ENCODE assay signal across 8 cellular contexts in genomic region chr16:74296465-74297295, GRCh38.
DNase-seq lines count a peak whose midpoint lies in the region; ATAC-seq and TF ChIP-seq lines count a peak whose summit lies in the region.

PSMD7 (plus strand) TSS chr16:74296814; CDS start chr16:74296915, 101 bp downstream.

- H3K27ac Mint-ChIP-seq in effector memory CD8-positive, alpha-beta T cell = peak within 1 kb of the TSS; percentile 98 to 100

- no peak for TF ChIP-seq CTCF in GM20000 (IDR thresholded peaks at IDR 0.05; ENCODE audit: extremely low read depth, missing control alignments)

- H3K27me3 Mint-ChIP-seq in effector memory CD8-positive, alpha-beta T cell = no peaks in the 10 kb centered on the region

- H3K4me3 Mint-ChIP-seq in effector memory CD8-positive, alpha-beta T cell = peak within 1 kb of the TSS; percentile 92 to 100

- peaks cover 21 to 35% of the 10 kb centered on the region in 2 donors for H3K4me1 Mint-ChIP-seq in effector memory CD8-positive, alpha-beta T cell (ENCODE audit: low read depth in 2 of 2)

- DNase-seq in COLO668 (lab: John Stamatoyannopoulos, UW; ENCODE audit: unreplicated experiment) = peak; percentile 96
- peak; percentile 87 for DNase-seq in GM20000 (ENCODE audit: low spot score)
- DNase-seq in HS-5 (ENCODE audit: low read depth) = peak; percentile 64
- DNase-seq in NOMO-1 (lab: John Stamatoyannopoulos, UW; ENCODE audit: unreplicated experiment in 2 of 2) = peak; percentile 89 to 92
- peak; percentile 72 to 75 for DNase-seq in activated CD8-positive, alpha-beta memory T cell treated with anti-CD3 and anti-CD28 coated beads for 4 hours (ENCODE audit: low read depth in 2 of 2)
- peak; percentile 85 to 87 (median 85) for DNase-seq in effector memory CD8-positive, alpha-beta T cell
- peak; percentile 94 for DNase-seq in medulla oblongata (ENCODE audit: extremely low spot score)
- peak; percentile 76 to 85 (median 80) for DNase-seq in stimulated activated CD4-positive, alpha-beta T cell treated with anti-CD3 and anti-CD28 coated beads, TNF-alpha, amount 100 ng/mL, for 48 hours (ENCODE audit: low read depth in 3 of 3)

- ATAC-seq in effector memory CD8-positive, alpha-beta T cell (replicated peaks) = peak; percentile 92

- no peaks in the 10 kb centered on the region for H3K9me3 Mint-ChIP-seq in effector memory CD8-positive, alpha-beta T cell

- peaks cover 57% of the 10 kb centered on the region for H3K36me3 Mint-ChIP-seq in effector memory CD8-positive, alpha-beta T cell (ENCODE audit: insufficient read depth)

Comparison
In these comparisons a context has a peak if more than half of its experiments do, and no peak if none do; other contexts are left out.
1. Peak in every context shown above with its lines: DNase-seq and ATAC-seq.